Comparison of ENCODE assay signal across 8 cellular contexts in genomic region chr12:104458645-104459555, GRCh38.
A peak's percentile ranks its signal among the peaks of the same experiment; 100 is the strongest.
DNase-seq lines count a peak whose midpoint lies in the region; ATAC-seq lines count a peak whose summit lies in the region.

No MANE protein-coding gene starts in this region.

- peak overlapping the region; percentile 100 for H3K4me3 ChIP-seq in effector memory CD4-positive, alpha-beta T cell (ENCODE audit: insufficient read depth, low read depth, low read length, poor library complexity, severe bottlenecking)
- peak overlapping the region; percentile 32 for H3K4me3 ChIP-seq in mucosa of stomach (ENCODE audit: low read length)

- H3K4me1 ChIP-seq in effector memory CD4-positive, alpha-beta T cell (ENCODE audit: control insufficient read depth, insufficient read depth, low read length, poor library complexity, severe bottlenecking), result peaks cover 44% of the 10 kb centered on the region
- H3K4me1 ChIP-seq in mucosa of stomach (ENCODE audit: control insufficient read depth, insufficient read depth, low read length), result peaks cover 15% of the 10 kb centered on the region

- ATAC-seq in GM19035 (IDR thresholded peaks at IDR 0.05; ENCODE audit: unreplicated experiment), result no peak

- peak; percentile 25 for DNase-seq in activated naive CD4-positive, alpha-beta T cell treated with Interleukin-2 at 50 U/mL for 16 hours
- DNase-seq in activated naive CD4-positive, alpha-beta T cell (lab: John Stamatoyannopoulos, UW), result no peak
- peak; percentile 38 for DNase-seq in SW480 (ENCODE audit: low spot score)
- DNase-seq in effector memory CD4-positive, alpha-beta T cell, result no peak
- no peak for DNase-seq in central memory CD4-positive, alpha-beta T cell
- no peak for DNase-seq in activated gamma-delta T cell (lab: John Stamatoyannopoulos, UW)

- no peaks in the 10 kb centered on the region for H3K27me3 ChIP-seq in effector memory CD4-positive, alpha-beta T cell (replicated peaks; ENCODE audit: control insufficient read depth, insufficient read depth, low read length, poor library complexity, severe bottlenecking)
- H3K27me3 ChIP-seq in mucosa of stomach (ENCODE audit: control insufficient read depth, insufficient read depth, low read length), result peaks cover 53% of the 10 kb centered on the region

- no peaks in the 10 kb centered on the region for H3K9me3 ChIP-seq in effector memory CD4-positive, alpha-beta T cell (ENCODE audit: control insufficient read depth, low read length)
- no peaks in the 10 kb centered on the region for H3K9me3 ChIP-seq in mucosa of stomach (ENCODE audit: control insufficient read depth, low read length)

- H3K27ac ChIP-seq in effector memory CD4-positive, alpha-beta T cell (ENCODE audit: insufficient read depth, low read length, poor library complexity, severe bottlenecking), result peak overlapping the region; percentile 88

- peak overlapping the region; percentile 52 for H3K9ac ChIP-seq in mucosa of stomach (ENCODE audit: low read length)

- H3K36me3 ChIP-seq in effector memory CD4-positive, alpha-beta T cell (ENCODE audit: control insufficient read depth, insufficient read depth, low read length), result no peaks in the 10 kb centered on the region
- no peaks in the 10 kb centered on the region for H3K36me3 ChIP-seq in mucosa of stomach (ENCODE audit: control insufficient read depth, insufficient read depth, low read length)

Comparison
In these comparisons a context has a peak if more than half of its experiments do, and no peak if none do; other contexts are left out.
1. DNase-seq: peak in activated naive CD4-positive, alpha-beta T cell treated with Interleukin-2 at 50 U/mL for 16 hours (single experiment) and SW480 (single experiment); none in activated naive CD4-positive, alpha-beta T cell (0 of 4), effector memory CD4-positive, alpha-beta T cell (0 of 3), central memory CD4-positive, alpha-beta T cell (single experiment) and activated gamma-delta T cell (single experiment).